ENCODE assay signal across 17 cellular contexts in the genomic region with DNA sequence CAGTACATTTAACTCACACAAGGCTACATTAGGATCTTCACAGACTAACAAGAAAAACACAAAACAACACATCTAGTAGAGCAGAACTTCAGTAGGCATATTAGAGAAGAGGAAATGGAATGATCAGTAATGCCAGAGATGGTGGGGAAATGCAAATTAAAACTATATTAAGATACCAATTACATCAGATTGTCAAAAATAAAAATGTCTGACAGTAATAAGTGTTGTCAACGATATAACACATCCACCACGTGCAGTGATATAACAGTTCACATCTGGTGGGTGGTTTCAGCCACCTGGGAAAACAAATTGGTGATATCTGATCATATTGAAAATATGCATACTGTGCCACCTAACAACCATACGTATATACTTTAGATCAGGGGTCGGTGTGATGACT. TPM values are rescaled to one million over a fixed set of nuclear protein-coding genes. Genes with fewer than 3 reads are reported as not detected.
DNase-seq lines count a peak whose midpoint lies in the region; ATAC-seq and TF ChIP-seq lines count a peak whose summit lies in the region.
"Had no signal": no experiment of that assay in that cellular context is flagged by ENCODE, and none has a peak within 500 bp of the region (broad histone marks: within the 10 kb centered on the region; RNA-seq: fewer than 3 reads in every experiment).

No MANE protein-coding gene starts in this region.

- H3K4me3 Mint-ChIP-seq in chondrocyte (ENCODE audit: unreplicated experiment) (no peak overlapping the region), type B pancreatic cell (no peak overlapping the region)
- H3K4me3 Mint-ChIP-seq: CD14-positive monocyte; CD4-positive, alpha-beta memory T cell; H9 had no signal

- H3K4me3 ChIP-seq in IMR-90 (ENCODE audit: insufficient read depth, low read depth, low read length) (no peak overlapping the region), trophoblast cell (ENCODE audit: low read depth, low read length) (no peak overlapping the region), suprapubic skin (no peak overlapping the region)
- H3K4me3 ChIP-seq: BLaER1, K562 had no signal

- no peak overlapping the region for H2AFZ ChIP-seq in IMR-90 (replicated peaks; ENCODE audit: low read length, poor library complexity)
- H2AFZ ChIP-seq in trophoblast cell (ENCODE audit: insufficient read depth, low read length, poor library complexity), result no peak overlapping the region

- H3K9me3 ChIP-seq in IMR-90 (ENCODE audit: control insufficient read depth, insufficient read depth, low read length) (peaks cover 4% of the 10 kb centered on the region; the same call in 1 of the 2 replicates), trophoblast cell (ENCODE audit: insufficient read depth, low read depth, low read length) (peaks cover 3% of the 10 kb centered on the region), suprapubic skin (no peaks in the 10 kb centered on the region)

- no peak overlapping the region for H2BK20ac ChIP-seq in IMR-90 (ENCODE audit: low read depth, low read length)

- dilution Hi-C loops in IMR-90 (cut with HindIII; ENCODE audit: low sequenced_read_pairs, unreplicated experiment), result no loop called here

- TF ChIP-seq POLR2A in IMR-90 (IDR thresholded peaks at IDR 0.05; ENCODE audit: low read depth, low read length) (no peak), suprapubic skin (IDR thresholded peaks at IDR 0.05) (no peak)

- no peaks in the 10 kb centered on the region for H3K79me2 ChIP-seq in trophoblast cell (ENCODE audit: control insufficient read depth, insufficient read depth, low read length, poor library complexity)

- intact Hi-C loops in IMR-90 (cut with micrococcal nuclease), result no loop called here

- no peak overlapping the region for H2BK12ac ChIP-seq in trophoblast cell (ENCODE audit: low read length)

- H4K5ac ChIP-seq in IMR-90 (ENCODE audit: low read depth, low read length), result no peak overlapping the region

- BruUV-seq in IMR-90 (replicated peaks; lab: Mats Ljungman, UMichigan), result no TSS peak

- H3K36me3 ChIP-seq in IMR-90 (ENCODE audit: control insufficient read depth, insufficient read depth, low read length) (0 out of 2 replicates have a peak, but pooled peaks cover 2% of the 10 kb centered on the region), trophoblast cell (ENCODE audit: control insufficient read depth in 1 of 2, insufficient read depth in 2 of 2, low read length in 2 of 2) (peaks cover 4 to 6% of the 10 kb centered on the region in 2 experiments), suprapubic skin (no peaks in the 10 kb centered on the region)

- in situ Hi-C loops in IMR-90 (cut with MboI; ENCODE audit: low sequenced_read_pairs), result no loop called here

- no peak overlapping the region for H2AK5ac ChIP-seq in IMR-90 (ENCODE audit: low read depth, low read length)
- peak overlapping the region; percentile 73 for H2AK5ac ChIP-seq in trophoblast cell (ENCODE audit: low read length)

- H3K9me3 Mint-ChIP-seq in chondrocyte (ENCODE audit: low read depth), result peaks cover 11% of the 10 kb centered on the region
- peaks cover 15% of the 10 kb centered on the region for H3K9me3 Mint-ChIP-seq in type B pancreatic cell

- no peak for TF ChIP-seq RAD21 in IMR-90 (IDR thresholded peaks at IDR 0.05; ENCODE audit: low read length)

- ATAC-seq in IMR-90 (ENCODE audit: low read depth), result peak; percentile 11; the same call in 1 of the 2 replicates
- ATAC-seq in HG03159 (IDR thresholded peaks at IDR 0.05; ENCODE audit: unreplicated experiment), result no peak
- ATAC-seq: K562 had no signal

- DNase-seq in ELR (ENCODE audit: low read depth) (peak; percentile 27), IMR-90 (no peak), chondrocyte (ENCODE audit: low spot score) (no peak), trophoblast cell (no peak), type B pancreatic cell (ENCODE audit: extremely low spot score, unreplicated experiment) (no peak), suprapubic skin (ENCODE audit: low spot score in 2 of 2) (no peak)
- DNase-seq: ACHN; AML-193; CD4-positive, alpha-beta memory T cell; DMS153; DMS79; GF-D8; H9 had no signal

- no peak overlapping the region for H2BK15ac ChIP-seq in IMR-90 (ENCODE audit: low read depth, low read length)

- H3K27ac ChIP-seq in IMR-90 (ENCODE audit: insufficient read depth, low read length) (no peak overlapping the region), trophoblast cell (ENCODE audit: low read depth, low read length) (no peak overlapping the region), suprapubic skin (no peak overlapping the region)
- H3K27ac ChIP-seq: BLaER1 had no signal

- H2BK120ac ChIP-seq in IMR-90 (ENCODE audit: low read depth, low read length), result no peak overlapping the region
- H2BK120ac ChIP-seq in trophoblast cell (ENCODE audit: insufficient read depth, low read length, poor library complexity), result no peak overlapping the region

- H3K56ac ChIP-seq in IMR-90 (ENCODE audit: extremely low read depth, insufficient read depth, low read length), result no peak overlapping the region

- H3K27me3 Mint-ChIP-seq in chondrocyte (ENCODE audit: low read depth), result no peaks in the 10 kb centered on the region
- no peaks in the 10 kb centered on the region for H3K27me3 Mint-ChIP-seq in type B pancreatic cell
- H3K27me3 Mint-ChIP-seq: CD4-positive, alpha-beta memory T cell had no signal

- no peak for TF ChIP-seq EP300 in suprapubic skin (IDR thresholded peaks at IDR 0.05)

- H3K79me1 ChIP-seq in IMR-90 (ENCODE audit: low read depth in 1 of 2, low read length in 2 of 2) (peaks cover 11 to 13% of the 10 kb centered on the region in 2 experiments; a peak in 3 of 4 replicates), trophoblast cell (ENCODE audit: low read length) (peaks cover 4% of the 10 kb centered on the region)

- TF ChIP-seq CTCF in IMR-90 (conservative IDR thresholded peaks at IDR 0.05; ENCODE audit: low read depth, low read length) (no peak), chondrocyte (IDR thresholded peaks at IDR 0.05) (no peak), type B pancreatic cell (conservative IDR thresholded peaks at IDR 0.05) (no peak), suprapubic skin (IDR thresholded peaks at IDR 0.05) (no peak)

- POLR2A ChIA-PET in IMR-90 (lab: Charles Lee; ENCODE audit: unreplicated experiment), result no interaction called here

- H2BK5ac ChIP-seq in IMR-90 (ENCODE audit: low read depth, low read length, poor library complexity, severe bottlenecking) (no peak overlapping the region), trophoblast cell (ENCODE audit: low read depth, low read length, poor library complexity) (no peak overlapping the region)

- no peak overlapping the region for H4K8ac ChIP-seq in IMR-90 (ENCODE audit: low read depth in 2 of 2, low read length in 2 of 2)
- no peak overlapping the region for H4K8ac ChIP-seq in trophoblast cell (ENCODE audit: low read depth, low read length)

- no peak overlapping the region for H3K9ac ChIP-seq in IMR-90 (ENCODE audit: low read depth, low read length)
- H3K9ac ChIP-seq in trophoblast cell (ENCODE audit: low read length), result no peak overlapping the region
- H3K9ac ChIP-seq: BLaER1 had no signal

- H3K14ac ChIP-seq in IMR-90 (replicated peaks; ENCODE audit: low read depth, low read length) (no peak overlapping the region), trophoblast cell (ENCODE audit: low read length) (no peak overlapping the region)

- H3K4me2 ChIP-seq in IMR-90 (ENCODE audit: low read depth, low read length) (no peak overlapping the region), trophoblast cell (ENCODE audit: low read length) (no peak overlapping the region)
- H3K4me2 ChIP-seq: BLaER1 had no signal

- H3K27ac Mint-ChIP-seq in chondrocyte (ENCODE audit: unreplicated experiment), result peak overlapping the region; percentile 52
- H3K27ac Mint-ChIP-seq in type B pancreatic cell, result no peak overlapping the region
- H3K27ac Mint-ChIP-seq: CD14-positive monocyte; CD4-positive, alpha-beta memory T cell; H9 had no signal

- H3K4ac ChIP-seq in IMR-90 (ENCODE audit: low read depth, low read length) (no peak overlapping the region), trophoblast cell (ENCODE audit: low read depth, low read length) (no peak overlapping the region)

- H4K91ac ChIP-seq in IMR-90 (ENCODE audit: insufficient read depth, low read depth, low read length) (no peak overlapping the region), trophoblast cell (ENCODE audit: low read depth, low read length) (no peak overlapping the region)

- H3K27me3 ChIP-seq in IMR-90 (ENCODE audit: control insufficient read depth, insufficient read depth, low read length), result no peaks in the 10 kb centered on the region
- H3K27me3 ChIP-seq in trophoblast cell (ENCODE audit: insufficient read depth, low read length), result no peaks in the 10 kb centered on the region
- H3K27me3 ChIP-seq in suprapubic skin, result no peaks in the 10 kb centered on the region
- H3K27me3 ChIP-seq: BLaER1 had no signal

- 0 out of 2 replicates have a peak, but pooled peaks cover 4% of the 10 kb centered on the region for H3K9me1 ChIP-seq in IMR-90 (ENCODE audit: insufficient read depth, low read length)

- H3K36me3 Mint-ChIP-seq in chondrocyte (ENCODE audit: low read depth) (peaks cover 13% of the 10 kb centered on the region), type B pancreatic cell (peaks cover 26% of the 10 kb centered on the region)

- no peak overlapping the region for H2AK9ac ChIP-seq in IMR-90 (replicated peaks; ENCODE audit: low read depth, low read length, poor library complexity)

- H3K23ac ChIP-seq in IMR-90 (ENCODE audit: low read depth, low read length), result no peak overlapping the region
- no peak overlapping the region for H3K23ac ChIP-seq in trophoblast cell (ENCODE audit: low read length)

- CTCF ChIA-PET in IMR-90 (lab: Yijun Ruan, JAX), result no interaction called here

- H4K20me1 ChIP-seq in IMR-90 (ENCODE audit: insufficient read depth, low read length), result peaks cover 4% of the 10 kb centered on the region; the same call in 1 of the 2 replicates

- H3K4me1 ChIP-seq in IMR-90 (ENCODE audit: control insufficient read depth, insufficient read depth, low read length), result peaks cover 2% of the 10 kb centered on the region; the same call in 1 of the 2 replicates
- peaks cover 0 to 5% of the 10 kb centered on the region in 2 experiments for H3K4me1 ChIP-seq in trophoblast cell (ENCODE audit: control insufficient read depth in 1 of 2, insufficient read depth in 2 of 2, low read length in 2 of 2)
- no peaks in the 10 kb centered on the region for H3K4me1 ChIP-seq in suprapubic skin
- H3K4me1 ChIP-seq: BLaER1 had no signal

- no CpG with 5 or more reads among the region's 4 CpGs for WGBS in IMR-90 (ENCODE audit: extremely low coverage in 2 of 2, insufficient read length in 1 of 2), 2 experiments
- no CpG with 5 or more reads among the region's 4 CpGs for WGBS in trophoblast cell (ENCODE audit: extremely low coverage, insufficient coverage, insufficient read length)
- WGBS in suprapubic skin, result 93% methylated on average over 4 of the region's 4 CpGs

- peaks cover 16% of the 10 kb centered on the region for H3K4me1 Mint-ChIP-seq in chondrocyte (ENCODE audit: low read depth)
- H3K4me1 Mint-ChIP-seq in type B pancreatic cell (ENCODE audit: unreplicated experiment), result no peaks in the 10 kb centered on the region

- H4K12ac ChIP-seq in trophoblast cell (ENCODE audit: low read depth, low read length), result no peak overlapping the region

- peak overlapping the region; percentile 22; the same call in 1 of the 2 replicates for H3K18ac ChIP-seq in IMR-90 (ENCODE audit: low read depth, low read length)
- H3K18ac ChIP-seq in trophoblast cell (ENCODE audit: low read length), result peak overlapping the region; percentile 76

RNA-seq across cellular contexts. Expression of a gene that starts 59.9 kb away (rescaled TPM):
- total RNA-seq in IMR-90 (2012; rRNA removed) (43.9 and 67.5 TPM in 2 replicates), chondrocyte (209 to 255 TPM (median 228 TPM) in 3 replicates), type B pancreatic cell (ENCODE audit: low replicate concordance) (92.1 and 100 TPM in 2 replicates), suprapubic skin (10 to 100 TPM; 46.2 to 96.5 (median 62.6) TPM)
- polyA plus RNA-seq in IMR-90 (2012; rRNA removed), result 21.9 and 24.9 TPM in 2 replicates
- 2.5 and 5.3 TPM in 2 replicates for polyA plus RNA-seq in IMR-90 (2012; cell fraction: cytosol; rRNA removed)
- polyA plus RNA-seq in IMR-90 (2012; cell fraction: nucleus; rRNA removed; ENCODE audit: low replicate concordance), result 0.63 and 7.9 TPM in 2 replicates
- 155 and 163 TPM in 2 replicates for polyA plus RNA-seq in trophoblast cell (2013)
